ENCODE assay signal across 16 cellular contexts in the genomic region with DNA sequence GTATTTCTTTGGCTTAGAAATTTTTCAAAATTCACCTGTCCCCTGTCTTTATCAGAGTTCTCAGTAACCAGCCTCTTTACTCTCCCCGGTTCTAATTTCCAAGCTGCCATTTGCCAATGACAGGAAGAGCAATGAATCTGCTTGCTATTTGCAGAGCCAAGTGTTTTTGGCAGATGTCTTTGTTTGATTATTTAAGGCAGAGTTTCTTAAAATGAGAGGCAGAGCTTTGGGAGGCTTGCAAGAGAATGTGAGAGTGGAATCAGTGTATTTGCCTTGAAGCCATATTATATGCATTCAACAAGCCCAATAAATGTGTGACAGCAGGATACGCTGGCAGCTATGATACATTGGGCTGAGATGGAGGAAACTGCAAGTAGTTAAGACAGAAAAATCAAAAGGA.
DNase-seq lines count a peak whose midpoint lies in the region; ATAC-seq lines count a peak whose summit lies in the region.
"Had no signal": no experiment of that assay in that cellular context is flagged by ENCODE, and none has a peak within 500 bp of the region (broad histone marks: within the 10 kb centered on the region; RNA-seq: fewer than 3 reads in every experiment).

No MANE protein-coding gene starts in this region.

- ATAC-seq in GM21526 (IDR thresholded peaks at IDR 0.05; ENCODE audit: low FRiP score, unreplicated experiment), result no peak

- DNase-seq in NCI-H1092 treated with DMSO at 0.1 percent for 48 hours (lab: John Stamatoyannopoulos, UW) (peak; percentile 93), NCI-H2196 (lab: John Stamatoyannopoulos, UW; ENCODE audit: unreplicated experiment) (peak; percentile 56), cerebellum (ENCODE audit: low spot score) (peak; percentile 44), pons (ENCODE audit: low spot score) (peak; percentile 25), HuH-7.5 (ENCODE audit: low spot score) (no peak)
- no peak for DNase-seq in stimulated activated CD4-positive, alpha-beta T cell treated with anti-CD3 and anti-CD28 coated beads, Interleukin-12 subunit alpha, Interleukin-12 subunit beta, amount 100 ng/mL, for 4 hours
- DNase-seq: activated CD4-positive, alpha-beta T cell treated with anti-CD3 and anti-CD28 coated beads, Interleukin-2, amount 10 ng/mL, durations not matched to agents 24 days and 14 days; activated naive CD8-positive, alpha-beta T cell treated with anti-CD3 and anti-CD28 coated beads, Interleukin-2, amount 10 ng/mL, durations not matched to agents 7 days and 5 days; activated T-cell treated with anti-CD3 and anti-CD28 coated beads, Interleukin-2, amount 50 U/mL, for 24 hours; central memory CD4-positive, alpha-beta T cell; MG63; NCI-H82; retina; stimulated activated CD4-positive, alpha-beta T cell treated with anti-CD3 and anti-CD28 coated beads, Interleukin-2, amount 100 ng/mL, for 24 hours; stimulated activated CD8-positive, alpha-beta memory T cell treated with anti-CD3 and anti-CD28 coated beads, Interleukin-4, amount 100 ng/mL, for 48 hours had no signal

Comparison
In these comparisons a context has a peak if more than half of its experiments do, and no peak if none do; other contexts are left out.
1. DNase-seq: peak in NCI-H1092 treated with DMSO at 0.1 percent for 48 hours (single experiment), NCI-H2196 (single experiment), cerebellum (single experiment) and pons (single experiment); none in stimulated activated CD4-positive, alpha-beta T cell treated with anti-CD3 and anti-CD28 coated beads, Interleukin-12 subunit alpha, Interleukin-12 subunit beta, amount 100 ng/mL, for 4 hours (single experiment) and HuH-7.5 (single experiment).